Comparison of ENCODE assay signal across 18 cellular contexts in genomic region chr1:154148787-154149186, GRCh38. TPM values are rescaled to one million over a fixed set of nuclear protein-coding genes. Genes with fewer than 3 reads are reported as not detected.
DNase-seq lines count a peak whose midpoint lies in the region; ATAC-seq and TF ChIP-seq lines count a peak whose summit lies in the region.
"Had no signal": no experiment of that assay in that cellular context is flagged by ENCODE, and none has a peak within 500 bp of the region (broad histone marks: within the 10 kb centered on the region; RNA-seq: fewer than 3 reads in every experiment).

No MANE protein-coding gene starts in this region.

- no peak for DNase-seq in CD8-positive, alpha-beta memory T cell
- DNase-seq in SIG-M5 (lab: John Stamatoyannopoulos, UW) (peak; percentile 54), fibroblast of mammary gland (ENCODE audit: low read depth) (peak; percentile 28), caudate nucleus (lab: John Stamatoyannopoulos, UW) (no peak)
- no peak for DNase-seq in stimulated activated CD4-positive, alpha-beta T cell treated with anti-CD3 and anti-CD28 coated beads, Interleukin-4, amount 100 ng/mL, for 1 hour
- DNase-seq: activated CD4-positive, alpha-beta T cell treated with anti-CD3 and anti-CD28 coated beads, Interleukin-2, amount 50 U/mL, for 48 hours; adrenal gland; C1 segment of cervical spinal cord; kidney; NCI-H1105 treated with DMSO at 0.1 percent for 48 hours; NCI-H526 treated with DMSO at 0.1 percent for 48 hours; retina had no signal

- H3K4me1 Mint-ChIP-seq in CD8-positive, alpha-beta memory T cell: peaks cover 5 to 9% (median 6%) of the 10 kb centered on the region in 3 donors

- H3K36me3 Mint-ChIP-seq in CD8-positive, alpha-beta memory T cell: peaks cover 0 to 2% (median 0%) of the 10 kb centered on the region in 3 donors

- no peak overlapping the region for H3K4me3 Mint-ChIP-seq in CD8-positive, alpha-beta memory T cell

- no peak overlapping the region for H3K27ac ChIP-seq in CD8-positive, alpha-beta memory T cell (ENCODE audit: low read depth, low read length)
- H3K27ac ChIP-seq in caudate nucleus (ENCODE audit: low read depth, low read length): no peak overlapping the region
- H3K27ac ChIP-seq: adrenal gland, gastroesophageal sphincter had no signal

- no peaks in the 10 kb centered on the region for H3K36me3 ChIP-seq in CD8-positive, alpha-beta memory T cell (ENCODE audit: insufficient read depth, low read length)
- H3K36me3 ChIP-seq: adrenal gland, gastroesophageal sphincter had no signal

- H3K4me3 ChIP-seq in CD8-positive, alpha-beta memory T cell (ENCODE audit: low read length): no peak overlapping the region
- H3K4me3 ChIP-seq in fibroblast of mammary gland (ENCODE audit: control insufficient read depth, low read depth, low read length): no peak overlapping the region
- H3K4me3 ChIP-seq: adrenal gland, gastroesophageal sphincter had no signal

- TF ChIP-seq CTCF in fibroblast of mammary gland (conservative IDR thresholded peaks at IDR 0.05; ENCODE audit: control insufficient read depth, insufficient read depth, low read depth, low read length): no peak

- no peaks in the 10 kb centered on the region for H3K9me3 ChIP-seq in CD8-positive, alpha-beta memory T cell (ENCODE audit: low read length)
- H3K9me3 ChIP-seq: adrenal gland, gastroesophageal sphincter had no signal

- peaks cover 4% of the 10 kb centered on the region for H3K4me1 ChIP-seq in CD8-positive, alpha-beta memory T cell (ENCODE audit: insufficient read depth, low read length)

- POLR2A ChIA-PET in CD8-positive, alpha-beta memory T cell (lab: Charles Lee): no interaction called here

- peak overlapping the region in 6 of 8 donors; percentile 5 to 80 (median 58) for H3K27ac Mint-ChIP-seq in CD8-positive, alpha-beta memory T cell

- CTCF ChIA-PET in CD8-positive, alpha-beta memory T cell (lab: Charles Lee): no interaction called here

- ATAC-seq in GM18868 (IDR thresholded peaks at IDR 0.05; ENCODE audit: unreplicated experiment) (peak; percentile 56), GM21423 (IDR thresholded peaks at IDR 0.05; ENCODE audit: unreplicated experiment) (no peak), HG03378 (IDR thresholded peaks at IDR 0.05; ENCODE audit: unreplicated experiment) (no peak)
- ATAC-seq: gastroesophageal sphincter, SK-N-SH treated with all-trans-retinoic acid at 6 μM for 48 hours had no signal

- no peaks in the 10 kb centered on the region for H3K27me3 Mint-ChIP-seq in CD8-positive, alpha-beta memory T cell

- no peaks in the 10 kb centered on the region for H3K27me3 ChIP-seq in CD8-positive, alpha-beta memory T cell (ENCODE audit: insufficient read depth, low read length, poor library complexity, severe bottlenecking)
- H3K27me3 ChIP-seq: adrenal gland, gastroesophageal sphincter had no signal

- H3K9me3 Mint-ChIP-seq in CD8-positive, alpha-beta memory T cell: no peaks in the 10 kb centered on the region

RNA-seq across cellular contexts. Expression of gene NUP210L, which starts 6.1 kb away (rescaled TPM):
- under 1 TPM in 1 of 2 experiments, not detected in 1; 0.09 TPM for total RNA-seq in CD8-positive, alpha-beta memory T cell
- 0.06 TPM for polyA plus RNA-seq in CD8-positive, alpha-beta memory T cell
- total RNA-seq: gastroesophageal sphincter had no signal

RNA-seq across cellular contexts. Expression of gene TPM3, which starts 43.1 kb away (rescaled TPM):
- total RNA-seq in CD8-positive, alpha-beta memory T cell: 100 to 1,000 TPM; 802 to 863 TPM
- 948 TPM for polyA plus RNA-seq in CD8-positive, alpha-beta memory T cell

RNA-seq across cellular contexts. Expression of gene CFAP141, which starts 57.3 kb away (rescaled TPM):
- total RNA-seq in CD8-positive, alpha-beta memory T cell: not detected
- polyA plus RNA-seq in CD8-positive, alpha-beta memory T cell: not detected
- total RNA-seq: adrenal gland, gastroesophageal sphincter, kidney, subcutaneous adipose tissue had no signal

Comparison
In these comparisons a context has a peak if more than half of its experiments do, and no peak if none do; other contexts are left out.
1. DNase-seq: peak in SIG-M5 (single experiment) and fibroblast of mammary gland (single experiment); none in CD8-positive, alpha-beta memory T cell (0 of 5), caudate nucleus (0 of 61) and stimulated activated CD4-positive, alpha-beta T cell treated with anti-CD3 and anti-CD28 coated beads, Interleukin-4, amount 100 ng/mL, for 1 hour (single experiment).